In the genomic region with DNA sequence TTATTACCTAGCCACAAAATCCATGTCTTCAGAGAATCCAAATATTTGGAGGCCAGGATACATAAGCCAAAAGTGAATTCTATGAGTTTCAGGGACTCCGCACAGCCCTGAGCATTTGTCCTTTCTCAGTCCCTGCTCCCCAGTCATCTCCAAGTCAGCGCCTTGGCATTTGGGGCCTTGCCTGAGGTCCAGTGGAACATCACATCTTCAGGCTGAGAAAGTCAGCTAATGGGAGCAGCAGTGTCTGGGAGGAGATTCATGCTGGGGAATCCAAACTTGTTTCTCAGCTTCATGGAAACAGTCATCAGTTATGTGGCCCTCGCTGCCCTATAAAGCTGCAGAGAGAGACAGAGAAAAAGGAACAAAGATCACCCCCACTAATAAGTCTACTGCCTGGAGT, we compare ENCODE assay signal across 30 cellular contexts.
"Had no signal": no experiment of that assay in that cellular context is flagged by ENCODE, and none has a peak within 500 bp of the region (broad histone marks: within the 10 kb centered on the region; RNA-seq: fewer than 3 reads in every experiment).

No MANE protein-coding gene starts in this region.

- H3K36me3 ChIP-seq: adrenal gland, cardiac muscle cell, colonic mucosa, gastrocnemius medialis, WERI-Rb-1 had no signal

- H3K4me1 ChIP-seq: adrenal gland, body of pancreas, colonic mucosa, foreskin keratinocyte, gastrocnemius medialis had no signal

- H3K4me3 ChIP-seq: adrenal gland, body of pancreas, cardiac muscle cell, colonic mucosa, gastrocnemius medialis had no signal

- H3K27ac ChIP-seq: adrenal gland, body of pancreas, cardiac muscle cell, colonic mucosa, foreskin keratinocyte, gastrocnemius medialis, WERI-Rb-1 had no signal

- H3K27me3 ChIP-seq: adrenal gland, body of pancreas, cardiac muscle cell, colonic mucosa, foreskin keratinocyte, gastrocnemius medialis had no signal

- H3K9me3 ChIP-seq: body of pancreas, colonic mucosa, gastrocnemius medialis had no signal

- ATAC-seq: activated CD4-positive, CD25-positive, alpha-beta regulatory T cell treated with anti-CD3 and anti-CD28 coated beads, Interleukin-2, amount 50 U/mL, for 24 hours; activated CD8-positive, alpha-beta T cell treated with anti-CD3 and anti-CD28 coated beads for 36 hours; activated naive CD8-positive, alpha-beta T cell treated with anti-CD3 and anti-CD28 coated beads, Interleukin-2, amount 50 U/mL, for 24 hours; activated T-cell treated with anti-CD3 and anti-CD28 coated beads, Interleukin-2, amount 50 U/mL, for 4 hours; body of pancreas; esophagus mucosa; foreskin keratinocyte; gastrocnemius medialis had no signal

- DNase-seq: activated B cell treated with CpG ODN at 0.5 μM for 24 hours; activated CD4-positive, alpha-beta T cell treated with anti-CD3 and anti-CD28 coated beads for 48 hours; activated CD4-positive, alpha-beta T cell treated with anti-CD3 and anti-CD28 coated beads, Interleukin-2, amount 50 U/mL, for 1 hour; activated CD4-positive, alpha-beta T cell treated with anti-CD3 and anti-CD28 coated beads, Interleukin-2, amount 50 U/mL, for 48 hours; activated CD8-positive, alpha-beta memory T cell treated with anti-CD3 and anti-CD28 coated beads for 24 hours; activated CD8-positive, alpha-beta T cell treated with anti-CD3 and anti-CD28 coated beads for 36 hours; activated effector memory CD4-positive, alpha-beta T cell treated with anti-CD3 and anti-CD28 coated beads, Interleukin-2, amount 50 U/mL, for 16 hours; activated naive CD4-positive, alpha-beta T cell treated with anti-CD3 and anti-CD28 coated beads for 36 hours; activated naive CD8-positive, alpha-beta T cell treated with anti-CD3 and anti-CD28 coated beads for 36 hours; activated naive CD8-positive, alpha-beta T cell treated with anti-CD3 and anti-CD28 coated beads, Interleukin-2, amount 50 U/mL, for 24 hours; activated T-cell treated with anti-CD3 and anti-CD28 coated beads, Interleukin-2, amount 50 U/mL, for 4 hours; adrenal gland; amygdala; aorta; body of pancreas; central memory CD4-positive, alpha-beta T cell; cerebellar nuclear complex; colonic mucosa; effector CD8-positive, alpha-beta T cell; foreskin keratinocyte; gastrocnemius medialis; glutamatergic neuron; T-helper 2 cell; WERI-Rb-1 had no signal

- FAIRE-seq: endometrium, endothelial cell of umbilical vein, TTC549 had no signal
